Comparison of ENCODE assay signal across 16 cellular contexts in genomic region chr14:25009891-25010290, GRCh38. TPM values are rescaled to one million over a fixed set of nuclear protein-coding genes. Genes with fewer than 3 reads are reported as not detected.
DNase-seq lines count a peak whose midpoint lies in the region; ATAC-seq, FAIRE-seq and TF ChIP-seq lines count a peak whose summit lies in the region.
"Had no signal": no experiment of that assay in that cellular context is flagged by ENCODE, and none has a peak within 500 bp of the region (broad histone marks: within the 10 kb centered on the region; RNA-seq: fewer than 3 reads in every experiment).

No MANE protein-coding gene starts in this region.

- H3K4me3 ChIP-seq in fibroblast of the aortic adventitia (ENCODE audit: low read depth, low read length) = no peak overlapping the region
- H3K4me3 ChIP-seq in neuronal stem cell (ENCODE audit: low read length in 2 of 2) = no peak overlapping the region
- H3K4me3 ChIP-seq in small intestine (ENCODE audit: low read depth in 1 of 2, low read length in 2 of 2) = no peak overlapping the region
- H3K4me3 ChIP-seq in gastrocnemius medialis = no peak overlapping the region
- H3K4me3 ChIP-seq: MG63 had no signal

- no peak for TF ChIP-seq CTCF in fibroblast of the aortic adventitia (IDR thresholded peaks at IDR 0.05; ENCODE audit: insufficient read depth, low read length)
- TF ChIP-seq CTCF in gastrocnemius medialis (IDR thresholded peaks at IDR 0.05 in 4 of 5, conservative IDR thresholded peaks at IDR 0.05 in 1 of 5) = no peak

- no peak overlapping the region for H3K18ac ChIP-seq in neuronal stem cell (ENCODE audit: low read length)

- H2BK120ac ChIP-seq in neuronal stem cell (ENCODE audit: low read depth, low read length) = no peak overlapping the region

- peaks cover 7 to 10% of the 10 kb centered on the region in 2 donors for H3K4me1 ChIP-seq in neuronal stem cell (ENCODE audit: control insufficient read depth in 2 of 2, insufficient read depth in 1 of 2, low read depth in 1 of 2, low read length in 2 of 2)
- H3K4me1 ChIP-seq in small intestine (ENCODE audit: control insufficient read depth in 2 of 2, insufficient read depth in 1 of 2, low read depth in 1 of 2, low read length in 1 of 2) = peaks cover 0 to 4% of the 10 kb centered on the region in 2 donors
- H3K4me1 ChIP-seq in gastrocnemius medialis = peaks cover 0 to 7% of the 10 kb centered on the region in 2 donors

- H3K9me3 ChIP-seq in neuronal stem cell (replicated peaks in 1 of 2; ENCODE audit: control insufficient read depth in 2 of 2, insufficient read depth in 1 of 2, low read depth in 1 of 2, low read length in 2 of 2) = no peaks in the 10 kb centered on the region
- no peaks in the 10 kb centered on the region for H3K9me3 ChIP-seq in small intestine (ENCODE audit: control insufficient read depth, low read depth)
- H3K9me3 ChIP-seq in gastrocnemius medialis = no peaks in the 10 kb centered on the region
- H3K9me3 ChIP-seq: MG63 had no signal

- peak overlapping the region; percentile 20 for H2AFZ ChIP-seq in neuronal stem cell (ENCODE audit: low read length)

- H2AK5ac ChIP-seq in neuronal stem cell (ENCODE audit: low read depth, low read length) = no peak overlapping the region

- H3K27ac ChIP-seq in neuronal stem cell (replicated peaks; ENCODE audit: low read length) (no peak overlapping the region), small intestine (ENCODE audit: low read depth in 1 of 2, low read length in 1 of 2) (no peak overlapping the region), gastrocnemius medialis (no peak overlapping the region)

- no peak overlapping the region for H4K91ac ChIP-seq in neuronal stem cell (ENCODE audit: low read depth, low read length, poor library complexity)

- H3K79me1 ChIP-seq in neuronal stem cell (ENCODE audit: low read depth, low read length) = no peaks in the 10 kb centered on the region

- in situ Hi-C loops in gastrocnemius medialis (cut with MboI; ENCODE audit: low sequenced_read_pairs in 4 of 4) = no loop called here

- no peak overlapping the region for H2BK15ac ChIP-seq in neuronal stem cell (ENCODE audit: low read length)

- H3K23ac ChIP-seq in neuronal stem cell (ENCODE audit: low read depth, low read length, poor library complexity) = no peak overlapping the region

- no peak overlapping the region for H3K14ac ChIP-seq in neuronal stem cell (ENCODE audit: low read length)

- H3K9ac ChIP-seq in neuronal stem cell (ENCODE audit: low read depth, low read length, poor library complexity) = no peak overlapping the region

- no peaks in the 10 kb centered on the region for H3K36me3 ChIP-seq in neuronal stem cell (replicated peaks in 1 of 2; ENCODE audit: control insufficient read depth in 2 of 2, insufficient read depth in 2 of 2, low read length in 2 of 2)
- H3K36me3 ChIP-seq in small intestine (ENCODE audit: control insufficient read depth in 2 of 2, insufficient read depth in 2 of 2, low read length in 2 of 2) = no peaks in the 10 kb centered on the region
- no peaks in the 10 kb centered on the region for H3K36me3 ChIP-seq in gastrocnemius medialis
- H3K36me3 ChIP-seq: MG63 had no signal

- H2BK5ac ChIP-seq in neuronal stem cell (ENCODE audit: low read length) = no peak overlapping the region

- ATAC-seq in gastrocnemius medialis = no peak
- no peak for ATAC-seq in HG03460 (IDR thresholded peaks at IDR 0.05; ENCODE audit: unreplicated experiment)
- no peak for ATAC-seq in GM19395 (IDR thresholded peaks at IDR 0.05; ENCODE audit: unreplicated experiment)
- ATAC-seq: activated CD4-positive, CD25-positive, alpha-beta regulatory T cell treated with anti-CD3 and anti-CD28 coated beads, Interleukin-2, amount 50 U/mL, for 24 hours; activated T-helper 17 cell treated with anti-CD3 and anti-CD28 coated beads, Interleukin-2, amount 50 U/mL, for 72 hours; CD8-positive, alpha-beta T cell; right cardiac atrium had no signal

- no peaks in the 10 kb centered on the region for H3K27me3 ChIP-seq in neuronal stem cell (ENCODE audit: control insufficient read depth in 3 of 3, insufficient read depth in 3 of 3, low read depth in 1 of 3, low read length in 3 of 3)
- H3K27me3 ChIP-seq in small intestine (ENCODE audit: control insufficient read depth in 2 of 2, insufficient read depth in 2 of 2, low read length in 2 of 2) = no peaks in the 10 kb centered on the region
- no peaks in the 10 kb centered on the region for H3K27me3 ChIP-seq in gastrocnemius medialis
- H3K27me3 ChIP-seq: MG63 had no signal

- WGBS in neuronal stem cell (ENCODE audit: extremely low coverage in 2 of 2, insufficient read length in 2 of 2, insufficient replicate concordance in 1 of 2), 2 donors = no CpG with 5 or more reads among the region's 3 CpGs
- WGBS in small intestine, 3 donors = 54 to 60% (median 59%) methylated on average over 3 of the region's 3 CpGs

- no peak for FAIRE-seq in small intestine (lab: Jason Lieb, UNC)

- no peak for TF ChIP-seq POLR2A in gastrocnemius medialis (IDR thresholded peaks at IDR 0.05)

- no peak overlapping the region for H3K4ac ChIP-seq in neuronal stem cell (ENCODE audit: low read length)

- intact Hi-C loops in gastrocnemius medialis (cut with DNase I; ENCODE audit: low total_unique reads) = no loop called here

- H4K8ac ChIP-seq in neuronal stem cell (ENCODE audit: low read depth, low read length) = no peak overlapping the region

- no peak overlapping the region for H2BK12ac ChIP-seq in neuronal stem cell (ENCODE audit: low read length)

- no peak overlapping the region for H3K4me2 ChIP-seq in neuronal stem cell (ENCODE audit: insufficient read depth, low read length, poor library complexity, severe bottlenecking)

- DNase-seq in DMS79 treated with DMSO at 0.1 percent for 48 hours (lab: John Stamatoyannopoulos, UW) = peak; percentile 76
- DNase-seq in LoVo (ENCODE audit: low spot score) = peak; percentile 72
- DNase-seq in fibroblast of the aortic adventitia (ENCODE audit: low read depth) = peak; percentile 81
- DNase-seq in neuronal stem cell (ENCODE audit: low spot score) = no peak
- DNase-seq in small intestine = no peak
- no peak for DNase-seq in gastrocnemius medialis
- DNase-seq: CD8-positive, alpha-beta T cell; mammary epithelial cell; MG63; NCI-H446 treated with DMSO at 0.1 percent for 48 hours; right cardiac atrium; SHP77 treated with DMSO at 0.1 percent for 48 hours had no signal

RNA-seq across cellular contexts. Expression of gene STXBP6, which starts 40.1 kb away (rescaled TPM):
- total RNA-seq in fibroblast of the aortic adventitia (ENCODE audit: low replicate concordance) (0.27 and 2.7 TPM in 2 replicates), gastrocnemius medialis (1 to 10 TPM; 2.6 to 5.5 (median 4.4) TPM)
- polyA plus RNA-seq in neuronal stem cell (2013, experiment 1 of 2) = 14.6 TPM
- polyA plus RNA-seq in neuronal stem cell (2013, experiment 2 of 2) = 14.8 TPM
- 10 to 100 TPM; 12.7 to 53.7 (median 23.2) TPM for polyA plus RNA-seq in small intestine
- total RNA-seq: activated T-helper 17 cell treated with anti-CD3 and anti-CD28 coated beads, Interleukin-2, amount 50 U/mL, for 72 hours; CD8-positive, alpha-beta T cell had no signal

Comparison
In these comparisons a context has a peak if more than half of its experiments do, and no peak if none do; other contexts are left out.
1. DNase-seq: peak in DMS79 treated with DMSO at 0.1 percent for 48 hours (single experiment), LoVo (single experiment) and fibroblast of the aortic adventitia (single experiment); none in neuronal stem cell (single experiment), small intestine (single experiment) and gastrocnemius medialis (0 of 2).